ENCODE assay signal across 8 cellular contexts in the genomic region with DNA sequence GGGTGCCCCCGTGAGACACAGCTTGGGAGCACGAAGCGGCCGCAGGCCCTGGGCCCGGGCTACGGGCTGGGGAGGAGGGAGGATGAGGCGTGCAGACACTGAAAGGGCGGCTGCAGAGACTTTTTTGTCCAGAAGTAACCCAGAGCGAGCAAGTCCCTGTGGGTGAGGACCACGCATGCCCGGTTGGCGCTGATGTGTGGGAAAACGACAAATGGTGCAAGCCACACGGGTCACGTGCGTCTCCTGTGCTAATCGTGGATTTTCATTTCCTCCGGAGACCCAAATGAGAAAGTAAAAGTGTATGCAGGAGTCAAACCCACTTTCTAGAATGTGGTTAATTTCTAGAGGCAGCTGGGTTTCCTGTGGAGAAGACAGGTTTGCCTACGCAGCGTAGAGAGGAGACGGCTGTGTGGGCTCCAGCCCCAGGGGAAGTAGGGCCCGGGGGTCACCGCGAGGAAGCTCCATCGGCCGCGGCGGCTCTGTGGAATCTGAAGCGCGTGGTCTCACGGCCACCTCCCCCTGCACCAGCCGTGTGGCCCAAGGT. TPM values are rescaled to one million over a fixed set of nuclear protein-coding genes. Genes with fewer than 3 reads are reported as not detected.
DNase-seq lines count a peak whose midpoint lies in the region; ATAC-seq and TF ChIP-seq lines count a peak whose summit lies in the region.

No MANE protein-coding gene starts in this region.

- H3K36me3 ChIP-seq in CD8-positive, alpha-beta T cell (ENCODE audit: insufficient read depth, low read length): no peaks in the 10 kb centered on the region
- no peaks in the 10 kb centered on the region for H3K36me3 ChIP-seq in Loucy (ENCODE audit: insufficient read depth, low read length)
- no peaks in the 10 kb centered on the region for H3K36me3 ChIP-seq in rectal smooth muscle tissue (ENCODE audit: control insufficient read depth, insufficient read depth, low read length)

- H3K4me3 ChIP-seq in CD8-positive, alpha-beta T cell (ENCODE audit: low read depth, low read length): peak overlapping the region; percentile 54
- H3K4me3 ChIP-seq in Loucy (ENCODE audit: low read length, poor library complexity, severe bottlenecking) (peak overlapping the region; percentile 74), rectal smooth muscle tissue (ENCODE audit: low read length) (peak overlapping the region; percentile 32)

- H2AFZ ChIP-seq in Loucy (ENCODE audit: low read length): peak overlapping the region; percentile 81

- H3K4me3 Mint-ChIP-seq in CD8-positive, alpha-beta T cell: peak overlapping the region; percentile 88

- no peaks in the 10 kb centered on the region for H3K9me3 Mint-ChIP-seq in CD8-positive, alpha-beta T cell

- no peaks in the 10 kb centered on the region for H3K79me2 ChIP-seq in Loucy (ENCODE audit: insufficient read depth, low read length)

- peaks cover 15% of the 10 kb centered on the region for H3K36me3 Mint-ChIP-seq in CD8-positive, alpha-beta T cell

- no peaks in the 10 kb centered on the region for H3F3A ChIP-seq in Loucy (ENCODE audit: low read depth)

- peaks cover 24% of the 10 kb centered on the region for H3K4me1 Mint-ChIP-seq in CD8-positive, alpha-beta T cell (ENCODE audit: low read depth)

- H3K9me3 ChIP-seq in CD8-positive, alpha-beta T cell (ENCODE audit: low read length): no peaks in the 10 kb centered on the region
- no peaks in the 10 kb centered on the region for H3K9me3 ChIP-seq in Loucy (ENCODE audit: insufficient read depth, low read depth, low read length)

- CTCF ChIA-PET in CD8-positive, alpha-beta T cell (lab: Charles Lee): interaction anchor here (1.0 to 1.5 kb wide), 3 partner anchors 21 to 43 kb away, joined by 3 read pairs; no protein-coding TSS in a partner anchor

- H3K9ac ChIP-seq in Loucy (ENCODE audit: low read depth, low read length, poor library complexity, severe bottlenecking) (peak overlapping the region; percentile 74), rectal smooth muscle tissue (ENCODE audit: low read length) (no peak overlapping the region)

- H3K27me3 Mint-ChIP-seq in CD8-positive, alpha-beta T cell (ENCODE audit: low read depth): no peaks in the 10 kb centered on the region

- POLR2A ChIA-PET in CD8-positive, alpha-beta T cell (lab: Charles Lee): interaction anchor here (0.9 to 3.9 kb wide), 12 partner anchors 9 to 312 kb away, joined by 3 to 41 read pairs (median 6); partner anchors contain the start of genes DLL1 and FAM120B

- TF ChIP-seq CTCF in CD8-positive, alpha-beta T cell (IDR thresholded peaks at IDR 0.05): no peak
- TF ChIP-seq CTCF in Loucy (conservative IDR thresholded peaks at IDR 0.05; ENCODE audit: low read length): no peak

- peak overlapping the region; percentile 71 for H3K27ac ChIP-seq in CD8-positive, alpha-beta T cell (ENCODE audit: low read depth, low read length)
- no peak overlapping the region for H3K27ac ChIP-seq in rectal smooth muscle tissue (ENCODE audit: low read depth, low read length)

- DNase-seq in CD8-positive, alpha-beta T cell: peak; percentile 51 to 88 (median 73)
- peak; percentile 36 for DNase-seq in activated T-helper 9 cell treated with anti-CD3 and anti-CD28 coated beads, Interleukin-2, amount 50 U/mL, for 16 hours (ENCODE audit: low read depth)
- DNase-seq in ecto neural progenitor cell (ENCODE audit: low spot score): no peak
- DNase-seq in H4 (ENCODE audit: low spot score): no peak
- DNase-seq in NCI-H2107 treated with DMSO at 0.1 percent for 48 hours (lab: John Stamatoyannopoulos, UW; ENCODE audit: unreplicated experiment): no peak

- H3K27me3 ChIP-seq in CD8-positive, alpha-beta T cell (ENCODE audit: insufficient read depth, low read length): no peaks in the 10 kb centered on the region
- H3K27me3 ChIP-seq in Loucy (ENCODE audit: insufficient read depth, low read length, poor library complexity, severe bottlenecking) (no peaks in the 10 kb centered on the region), rectal smooth muscle tissue (ENCODE audit: control insufficient read depth, insufficient read depth, low read length) (peaks cover 6% of the 10 kb centered on the region)

- H3K9me2 ChIP-seq in Loucy (replicated peaks; ENCODE audit: low read depth, low read length): no peaks in the 10 kb centered on the region

- intact Hi-C loops in CD8-positive, alpha-beta T cell (cut with DNase I, micrococcal nuclease): loop anchor here (1.0 to 2.0 kb wide), 3 partner anchors 19 to 35 kb away; partner anchors contain the start of genes FAM120B (in 2 of the 2) and DLL1 (in 1 of the 2)

- H3K4me2 ChIP-seq in Loucy (ENCODE audit: low read depth, low read length, poor library complexity, severe bottlenecking): peak overlapping the region; percentile 80

- peak; percentile 93 for ATAC-seq in CD8-positive, alpha-beta T cell
- ATAC-seq in GM21515 (IDR thresholded peaks at IDR 0.05; ENCODE audit: unreplicated experiment): peak; percentile 98

- H3K4me1 ChIP-seq in CD8-positive, alpha-beta T cell (ENCODE audit: insufficient read depth, low read length): peaks cover 25% of the 10 kb centered on the region
- H3K4me1 ChIP-seq in Loucy (ENCODE audit: insufficient read depth, low read length, poor library complexity, severe bottlenecking) (peaks cover 17% of the 10 kb centered on the region), rectal smooth muscle tissue (ENCODE audit: control insufficient read depth, insufficient read depth, low read length) (no peaks in the 10 kb centered on the region)

- no peaks in the 10 kb centered on the region for H4K20me1 ChIP-seq in Loucy (ENCODE audit: insufficient read depth, low read length, poor library complexity, severe bottlenecking)

- H3K27ac Mint-ChIP-seq in CD8-positive, alpha-beta T cell: peak overlapping the region; percentile 93

RNA-seq across cellular contexts. Expression of gene DLL1, which starts 19.0 kb away (rescaled TPM):
- total RNA-seq in CD8-positive, alpha-beta T cell: 10 to 100 TPM; 17.8 to 19.9 TPM
- 0.54 and 2.2 TPM in 2 replicates for total RNA-seq in H4 (2014; rRNA removed; shearing (Covaris generic))

RNA-seq across cellular contexts. Expression of gene FAM120B, which starts 34.7 kb away (rescaled TPM):
- total RNA-seq in CD8-positive, alpha-beta T cell: 10 to 100 TPM; 24.0 to 25.3 TPM
- 4.8 and 5.6 TPM in 2 replicates for total RNA-seq in H4 (2014; rRNA removed; shearing (Covaris generic))

Comparison
In these comparisons a context has a peak if more than half of its experiments do, and no peak if none do; other contexts are left out.
1. DNase-seq: peak in CD8-positive, alpha-beta T cell (7 of 7) and activated T-helper 9 cell treated with anti-CD3 and anti-CD28 coated beads, Interleukin-2, amount 50 U/mL, for 16 hours (single experiment); none in ecto neural progenitor cell (single experiment), H4 (single experiment) and NCI-H2107 treated with DMSO at 0.1 percent for 48 hours (single experiment).
2. Peak in every context shown above with its lines, with median percentiles within 50 percentile points of each other: H3K4me3 ChIP-seq.